1 cellular context compared by ENCODE assay signal in the genomic region with DNA sequence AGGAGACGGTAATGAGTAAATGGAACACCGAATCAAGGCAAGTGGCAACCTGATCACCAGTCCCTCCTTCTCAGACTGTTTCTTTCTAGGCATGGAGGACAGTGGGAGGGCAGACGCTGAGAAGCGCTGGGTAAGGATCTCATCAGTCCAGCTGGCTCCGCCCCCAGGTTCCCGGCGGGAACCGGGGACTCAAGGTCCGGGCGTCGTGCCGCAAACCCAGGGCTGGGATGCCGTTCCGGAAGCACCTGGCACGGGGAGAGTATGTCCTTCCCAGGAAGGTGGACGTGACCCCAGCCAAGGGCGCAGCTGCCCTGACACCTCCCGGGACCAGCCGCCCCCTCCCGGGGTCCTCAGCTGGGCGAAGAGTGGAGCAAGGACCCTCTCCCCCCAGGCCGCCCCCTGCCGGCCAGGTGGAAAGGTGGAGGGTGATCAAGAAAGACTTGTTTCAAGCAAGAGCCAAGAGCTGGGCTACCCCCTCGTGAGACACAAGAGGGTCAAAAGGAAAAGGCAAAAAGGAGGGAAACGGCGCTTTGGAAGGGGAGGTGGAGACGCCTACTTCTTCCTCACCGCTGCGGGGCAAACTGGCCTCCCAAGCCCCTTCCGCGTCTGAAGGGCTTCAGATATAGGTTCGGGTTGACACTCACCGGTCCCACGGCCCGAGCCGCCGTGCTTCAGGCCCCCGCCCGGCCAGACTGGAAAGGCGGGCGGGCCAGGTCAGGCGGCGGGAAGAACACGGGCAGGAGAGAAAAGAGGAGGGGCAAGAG.
TF ChIP-seq lines count a peak whose summit lies in the region.

Gene MYO19 (minus strand): TSS at position 752 of the 764 bp plus-strand sequence. CDS start 2,330 bp downstream, outside the sequence.

TF ChIP-seq in HepG2, 621 proteins besides CTCF, POLR2A, EP300 and RAD21 (continued from another document and continues in another):
- TF ChIP-seq, protein P1, sequence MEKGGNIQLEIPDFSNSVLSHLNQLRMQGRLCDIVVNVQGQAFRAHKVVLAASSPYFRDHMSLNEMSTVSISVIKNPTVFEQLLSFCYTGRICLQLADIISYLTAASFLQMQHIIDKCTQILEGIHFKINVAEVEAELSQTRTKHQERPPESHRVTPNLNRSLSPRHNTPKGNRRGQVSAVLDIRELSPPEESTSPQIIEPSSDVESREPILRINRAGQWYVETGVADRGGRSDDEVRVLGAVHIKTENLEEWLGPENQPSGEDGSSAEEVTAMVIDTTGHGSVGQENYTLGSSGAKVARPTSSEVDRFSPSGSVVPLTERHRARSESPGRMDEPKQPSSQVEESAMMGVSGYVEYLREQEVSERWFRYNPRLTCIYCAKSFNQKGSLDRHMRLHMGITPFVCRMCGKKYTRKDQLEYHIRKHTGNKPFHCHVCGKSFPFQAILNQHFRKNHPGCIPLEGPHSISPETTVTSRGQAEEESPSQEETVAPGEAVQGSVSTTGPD (CRISPR knock-in tag; IDR thresholded peaks at IDR 0.05) = no peak
- TF ChIP-seq PAF1 (CRISPR knock-in tag; IDR thresholded peaks at IDR 0.05) = no peak
- no peak for TF ChIP-seq MTA1 (CRISPR knock-in tag; IDR thresholded peaks at IDR 0.05; ENCODE audit: borderline replicate concordance)
- TF ChIP-seq RARG (CRISPR knock-in tag; IDR thresholded peaks at IDR 0.05; ENCODE audit: low read depth) = no peak
- no peak for TF ChIP-seq SOX6 (IDR thresholded peaks at IDR 0.05)
- TF ChIP-seq SOX6 (CRISPR knock-in tag; IDR thresholded peaks at IDR 0.05) = no peak; the same call in none of the 2 replicates
- TF ChIP-seq, protein P2, sequence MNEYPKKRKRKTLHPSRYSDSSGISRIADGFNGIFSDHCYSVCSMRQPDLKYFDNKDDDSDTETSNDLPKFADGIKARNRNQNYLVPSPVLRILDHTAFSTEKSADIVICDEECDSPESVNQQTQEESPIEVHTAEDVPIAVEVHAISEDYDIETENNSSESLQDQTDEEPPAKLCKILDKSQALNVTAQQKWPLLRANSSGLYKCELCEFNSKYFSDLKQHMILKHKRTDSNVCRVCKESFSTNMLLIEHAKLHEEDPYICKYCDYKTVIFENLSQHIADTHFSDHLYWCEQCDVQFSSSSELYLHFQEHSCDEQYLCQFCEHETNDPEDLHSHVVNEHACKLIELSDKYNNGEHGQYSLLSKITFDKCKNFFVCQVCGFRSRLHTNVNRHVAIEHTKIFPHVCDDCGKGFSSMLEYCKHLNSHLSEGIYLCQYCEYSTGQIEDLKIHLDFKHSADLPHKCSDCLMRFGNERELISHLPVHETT (CRISPR knock-in tag; conservative IDR thresholded peaks at IDR 0.05) = no peak; the same call in 1 of the 2 replicates
- no peak for TF ChIP-seq SRSF4 (IDR thresholded peaks at IDR 0.05; ENCODE audit: low read depth, low read length, poor library complexity, severe bottlenecking)
- no peak for TF ChIP-seq HNF4G (IDR thresholded peaks at IDR 0.05; ENCODE audit: borderline replicate concordance, low read depth, low read length)
- no peak for TF ChIP-seq HNF4G (CRISPR knock-in tag; IDR thresholded peaks at IDR 0.05; ENCODE audit: borderline replicate concordance, low read depth)
- no peak for TF ChIP-seq FOXK1 (CRISPR knock-in tag; IDR thresholded peaks at IDR 0.05; ENCODE audit: borderline replicate concordance, low read depth)
- TF ChIP-seq SPEN (CRISPR knock-in tag; IDR thresholded peaks at IDR 0.05; ENCODE audit: low read depth) = peak; percentile 16
- no peak; the same call in 1 of the 2 replicates for TF ChIP-seq ZNF143 (CRISPR knock-in tag; IDR thresholded peaks at IDR 0.05)
- 0 out of 2 replicates have a peak, but pooled peaks have one; percentile 37 for TF ChIP-seq ZFP36L2 (CRISPR knock-in tag; IDR thresholded peaks at IDR 0.05)
- TF ChIP-seq, protein P3, sequence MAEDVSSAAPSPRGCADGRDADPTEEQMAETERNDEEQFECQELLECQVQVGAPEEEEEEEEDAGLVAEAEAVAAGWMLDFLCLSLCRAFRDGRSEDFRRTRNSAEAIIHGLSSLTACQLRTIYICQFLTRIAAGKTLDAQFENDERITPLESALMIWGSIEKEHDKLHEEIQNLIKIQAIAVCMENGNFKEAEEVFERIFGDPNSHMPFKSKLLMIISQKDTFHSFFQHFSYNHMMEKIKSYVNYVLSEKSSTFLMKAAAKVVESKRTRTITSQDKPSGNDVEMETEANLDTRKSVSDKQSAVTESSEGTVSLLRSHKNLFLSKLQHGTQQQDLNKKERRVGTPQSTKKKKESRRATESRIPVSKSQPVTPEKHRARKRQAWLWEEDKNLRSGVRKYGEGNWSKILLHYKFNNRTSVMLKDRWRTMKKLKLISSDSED (CRISPR knock-in tag; IDR thresholded peaks at IDR 0.05) = no peak
- TF ChIP-seq ZNF788 (CRISPR knock-in tag; IDR thresholded peaks at IDR 0.05; ENCODE audit: borderline replicate concordance) = no peak
- no peak; the same call in 1 of the 2 replicates for TF ChIP-seq ZSCAN20 (CRISPR knock-in tag; IDR thresholded peaks at IDR 0.05; ENCODE audit: borderline replicate concordance)
- TF ChIP-seq AFF4 (CRISPR knock-in tag; IDR thresholded peaks at IDR 0.05) = no peak
- no peak for TF ChIP-seq BCLAF1 (IDR thresholded peaks at IDR 0.05)
- no peak for TF ChIP-seq PAWR (CRISPR knock-in tag; IDR thresholded peaks at IDR 0.05; ENCODE audit: borderline replicate concordance)
- TF ChIP-seq LCORL (IDR thresholded peaks at IDR 0.05) = no peak
- no peak for TF ChIP-seq LCORL (CRISPR knock-in tag; IDR thresholded peaks at IDR 0.05)
- no peak for TF ChIP-seq NCOR1 (IDR thresholded peaks at IDR 0.05; ENCODE audit: borderline replicate concordance, low read length)
- TF ChIP-seq, protein P4, sequence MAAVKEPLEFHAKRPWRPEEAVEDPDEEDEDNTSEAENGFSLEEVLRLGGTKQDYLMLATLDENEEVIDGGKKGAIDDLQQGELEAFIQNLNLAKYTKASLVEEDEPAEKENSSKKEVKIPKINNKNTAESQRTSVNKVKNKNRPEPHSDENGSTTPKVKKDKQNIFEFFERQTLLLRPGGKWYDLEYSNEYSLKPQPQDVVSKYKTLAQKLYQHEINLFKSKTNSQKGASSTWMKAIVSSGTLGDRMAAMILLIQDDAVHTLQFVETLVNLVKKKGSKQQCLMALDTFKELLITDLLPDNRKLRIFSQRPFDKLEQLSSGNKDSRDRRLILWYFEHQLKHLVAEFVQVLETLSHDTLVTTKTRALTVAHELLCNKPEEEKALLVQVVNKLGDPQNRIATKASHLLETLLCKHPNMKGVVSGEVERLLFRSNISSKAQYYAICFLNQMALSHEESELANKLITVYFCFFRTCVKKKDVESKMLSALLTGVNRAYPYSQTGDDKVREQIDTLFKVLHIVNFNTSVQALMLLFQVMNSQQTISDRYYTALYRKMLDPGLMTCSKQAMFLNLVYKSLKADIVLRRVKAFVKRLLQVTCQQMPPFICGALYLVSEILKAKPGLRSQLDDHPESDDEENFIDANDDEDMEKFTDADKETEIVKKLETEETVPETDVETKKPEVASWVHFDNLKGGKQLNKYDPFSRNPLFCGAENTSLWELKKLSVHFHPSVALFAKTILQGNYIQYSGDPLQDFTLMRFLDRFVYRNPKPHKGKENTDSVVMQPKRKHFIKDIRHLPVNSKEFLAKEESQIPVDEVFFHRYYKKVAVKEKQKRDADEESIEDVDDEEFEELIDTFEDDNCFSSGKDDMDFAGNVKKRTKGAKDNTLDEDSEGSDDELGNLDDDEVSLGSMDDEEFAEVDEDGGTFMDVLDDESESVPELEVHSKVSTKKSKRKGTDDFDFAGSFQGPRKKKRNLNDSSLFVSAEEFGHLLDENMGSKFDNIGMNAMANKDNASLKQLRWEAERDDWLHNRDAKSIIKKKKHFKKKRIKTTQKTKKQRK (IDR thresholded peaks at IDR 0.05; ENCODE audit: low read length) = no peak
- no peak for TF ChIP-seq LRRFIP1 (CRISPR knock-in tag; conservative IDR thresholded peaks at IDR 0.05)
- peak; percentile 33; the same call in 1 of the 2 replicates for TF ChIP-seq FOXA3 (CRISPR knock-in tag; IDR thresholded peaks at IDR 0.05)
- no peak for TF ChIP-seq ZBTB8A (CRISPR knock-in tag; IDR thresholded peaks at IDR 0.05; ENCODE audit: borderline replicate concordance, low read depth)
- 0 out of 2 replicates have a peak, but pooled peaks have one; percentile 19 for TF ChIP-seq REL (CRISPR knock-in tag; conservative IDR thresholded peaks at IDR 0.05)
- no peak for TF ChIP-seq NR2F1 (CRISPR knock-in tag; IDR thresholded peaks at IDR 0.05)
- TF ChIP-seq ZNF205 (CRISPR knock-in tag; IDR thresholded peaks at IDR 0.05) = no peak
- TF ChIP-seq MXD4 (CRISPR knock-in tag; IDR thresholded peaks at IDR 0.05) = no peak
- no peak for TF ChIP-seq RFX1 (IDR thresholded peaks at IDR 0.05)
- no peak for TF ChIP-seq NR3C1 (CRISPR knock-in tag; IDR thresholded peaks at IDR 0.05)
- TF ChIP-seq ZNF510 (CRISPR knock-in tag; IDR thresholded peaks at IDR 0.05; ENCODE audit: low read depth) = 0 out of 2 replicates have a peak, but pooled peaks have one; percentile 32
- TF ChIP-seq TGIF2 (CRISPR knock-in tag; IDR thresholded peaks at IDR 0.05) = peak; percentile 11; the same call in 1 of the 2 replicates
- TF ChIP-seq ZNF567 (CRISPR knock-in tag; IDR thresholded peaks at IDR 0.05; ENCODE audit: borderline replicate concordance) = no peak
- TF ChIP-seq HOXA5 (CRISPR knock-in tag; IDR thresholded peaks at IDR 0.05) = no peak; the same call in 1 of the 2 replicates
- peak; percentile 57; the same call in 1 of the 2 replicates for TF ChIP-seq SIN3A (IDR thresholded peaks at IDR 0.05; ENCODE audit: borderline replicate concordance, low read depth, low read length)
- no peak for TF ChIP-seq ZNF225 (CRISPR knock-in tag; IDR thresholded peaks at IDR 0.05)
- TF ChIP-seq GMEB1 (CRISPR knock-in tag; IDR thresholded peaks at IDR 0.05; ENCODE audit: borderline replicate concordance) = no peak
- no peak for TF ChIP-seq RCOR2 (CRISPR knock-in tag; IDR thresholded peaks at IDR 0.05)
- no peak for TF ChIP-seq PAX8 (CRISPR knock-in tag; IDR thresholded peaks at IDR 0.05; ENCODE audit: borderline replicate concordance)
